Comparison of ENCODE assay signal across 8 cellular contexts in genomic region chr9:126722922-126723806, GRCh38.
A peak's percentile ranks its signal among the peaks of the same experiment; 100 is the strongest.
DNase-seq lines count a peak whose midpoint lies in the region; ATAC-seq and TF ChIP-seq lines count a peak whose summit lies in the region.

No MANE protein-coding gene starts in this region.

- H3K4me1 Mint-ChIP-seq in activated CD4-positive, alpha-beta T cell treated with anti-CD3 and anti-CD28 coated beads for 36 hours, result peaks cover 43% of the 10 kb centered on the region
- peaks cover 41% of the 10 kb centered on the region for H3K4me1 Mint-ChIP-seq in stimulated activated effector memory CD8-positive, alpha-beta T cell treated with anti-CD3 and anti-CD28 coated beads, Interleukin-12 subunit alpha, Interleukin-12 subunit beta, amount 100 ng/mL, for 72 hours

- H3K36me3 Mint-ChIP-seq in activated CD4-positive, alpha-beta T cell treated with anti-CD3 and anti-CD28 coated beads for 36 hours (ENCODE audit: low read depth), result no peaks in the 10 kb centered on the region
- peaks cover 6% of the 10 kb centered on the region for H3K36me3 Mint-ChIP-seq in stimulated activated effector memory CD8-positive, alpha-beta T cell treated with anti-CD3 and anti-CD28 coated beads, Interleukin-12 subunit alpha, Interleukin-12 subunit beta, amount 100 ng/mL, for 72 hours

- peaks cover 3 to 5% of the 10 kb centered on the region in 2 donors for H3K4me1 ChIP-seq in mucosa of rectum (ENCODE audit: control insufficient read depth in 2 of 2, insufficient read depth in 2 of 2, low read length in 2 of 2)

- peak overlapping the region; percentile 77 for H3K4me3 Mint-ChIP-seq in activated CD4-positive, alpha-beta T cell treated with anti-CD3 and anti-CD28 coated beads for 36 hours
- H3K4me3 Mint-ChIP-seq in stimulated activated effector memory CD8-positive, alpha-beta T cell treated with anti-CD3 and anti-CD28 coated beads, Interleukin-12 subunit alpha, Interleukin-12 subunit beta, amount 100 ng/mL, for 72 hours, result peak overlapping the region; percentile 75

- peak; percentile 74 for ATAC-seq in activated CD4-positive, alpha-beta T cell treated with anti-CD3 and anti-CD28 coated beads for 36 hours
- peak; percentile 81 for ATAC-seq in stimulated activated effector memory CD8-positive, alpha-beta T cell treated with anti-CD3 and anti-CD28 coated beads, Interleukin-12 subunit alpha, Interleukin-12 subunit beta, amount 100 ng/mL, for 72 hours
- ATAC-seq in HG03469 (IDR thresholded peaks at IDR 0.05; ENCODE audit: unreplicated experiment), result no peak

- H3K9me3 ChIP-seq in AG04450 (ENCODE audit: control insufficient read depth, insufficient read depth, low read length) (no peaks in the 10 kb centered on the region; the same call in 1 of the 2 replicates), mucosa of rectum (ENCODE audit: control insufficient read depth in 2 of 2, low read length in 2 of 2) (no peaks in the 10 kb centered on the region)

- intact Hi-C loops in activated CD4-positive, alpha-beta T cell treated with anti-CD3 and anti-CD28 coated beads for 36 hours (cut with DNase I, micrococcal nuclease), result loop anchor here in 1 of 2 experiments (1.0 to 10.0 kb wide), 8 partner anchors 82 to 1858 kb away; partner anchors contain the start of genes ARPC5L, PBX3, RALGPS1 and RPL35

- H3K27ac ChIP-seq in AG04450 (ENCODE audit: low read depth, low read length), result no peak overlapping the region
- H3K27ac ChIP-seq in coronary artery, result peak overlapping the region in 1 of 2 donors; percentile 58
- H3K27ac ChIP-seq in mucosa of rectum (ENCODE audit: low read depth in 2 of 2, low read length in 2 of 2), result peak overlapping the region; percentile 66 to 75

- H3K27ac Mint-ChIP-seq in activated CD4-positive, alpha-beta T cell treated with anti-CD3 and anti-CD28 coated beads for 36 hours, result peak overlapping the region; percentile 89
- peak overlapping the region; percentile 93 for H3K27ac Mint-ChIP-seq in stimulated activated effector memory CD8-positive, alpha-beta T cell treated with anti-CD3 and anti-CD28 coated beads, Interleukin-12 subunit alpha, Interleukin-12 subunit beta, amount 100 ng/mL, for 72 hours

- no peaks in the 10 kb centered on the region for H3K27me3 Mint-ChIP-seq in activated CD4-positive, alpha-beta T cell treated with anti-CD3 and anti-CD28 coated beads for 36 hours

- no peaks in the 10 kb centered on the region for H3K36me3 ChIP-seq in mucosa of rectum (ENCODE audit: control insufficient read depth in 2 of 2, insufficient read depth in 2 of 2, low read length in 2 of 2)

- POLR2A ChIA-PET in AG04450 (lab: Yijun Ruan, JAX), result no interaction called here
- POLR2A ChIA-PET in activated CD4-positive, alpha-beta T cell treated with anti-CD3 and anti-CD28 coated beads for 36 hours (lab: Charles Lee), result no interaction called here

- DNase-seq in AG04450 (ENCODE audit: low read depth, low spot score), result no peak
- DNase-seq in KBM-7, result peak; percentile 71
- DNase-seq in activated CD4-positive, alpha-beta T cell treated with anti-CD3 and anti-CD28 coated beads for 36 hours, result peak; percentile 86
- DNase-seq in coronary artery (ENCODE audit: low spot score), result no peak
- peak; percentile 40 to 79 for DNase-seq in stimulated activated effector memory CD8-positive, alpha-beta T cell treated with anti-CD3 and anti-CD28 coated beads, Interleukin-12 subunit alpha, Interleukin-12 subunit beta, amount 100 ng/mL, for 72 hours (ENCODE audit: low spot score in 2 of 2)

- no peaks in the 10 kb centered on the region for H3K9me3 Mint-ChIP-seq in activated CD4-positive, alpha-beta T cell treated with anti-CD3 and anti-CD28 coated beads for 36 hours (ENCODE audit: low read depth)
- H3K9me3 Mint-ChIP-seq in stimulated activated effector memory CD8-positive, alpha-beta T cell treated with anti-CD3 and anti-CD28 coated beads, Interleukin-12 subunit alpha, Interleukin-12 subunit beta, amount 100 ng/mL, for 72 hours, result no peaks in the 10 kb centered on the region

- CTCF ChIA-PET in AG04450 (lab: Charles Lee), result interaction anchor here (0.6 kb wide), 1 partner anchor 26 kb away, joined by 3 read pairs; no protein-coding TSS in a partner anchor
- CTCF ChIA-PET in activated CD4-positive, alpha-beta T cell treated with anti-CD3 and anti-CD28 coated beads for 36 hours (lab: Charles Lee), result interaction anchor here (1.0 to 3.4 kb wide), 3 partner anchors 16 to 56 kb away, joined by 3 to 11 read pairs (median 10); no protein-coding TSS in a partner anchor

- H3K9ac ChIP-seq in mucosa of rectum (ENCODE audit: low read depth in 1 of 2, low read length in 2 of 2), result no peak overlapping the region

- peak; percentile 59 for TF ChIP-seq POLR2A in GM19099 (IDR thresholded peaks at IDR 0.05; ENCODE audit: extremely low read depth, insufficient read length, low read depth)

- TF ChIP-seq CTCF in AG04450 (IDR thresholded peaks at IDR 0.05; ENCODE audit: low read depth, low read length), result no peak
- no peak for TF ChIP-seq CTCF in coronary artery (IDR thresholded peaks at IDR 0.05)

- peaks cover 38% of the 10 kb centered on the region for H3K27me3 ChIP-seq in AG04450 (ENCODE audit: control insufficient read depth, insufficient read depth, low read length)
- H3K27me3 ChIP-seq in mucosa of rectum (ENCODE audit: control insufficient read depth in 2 of 2, insufficient read depth in 2 of 2, low read length in 2 of 2), result peaks cover 35 to 49% of the 10 kb centered on the region in 2 donors

- H3K4me3 ChIP-seq in AG04450 (ENCODE audit: low read depth, low read length) (peak overlapping the region; percentile 42; the same call in 1 of the 2 replicates), coronary artery (peak overlapping the region; percentile 70), mucosa of rectum (ENCODE audit: low read length in 2 of 2) (peak overlapping the region; percentile 26 to 57)

- in situ Hi-C loops in KBM-7 (cut with MboI; ENCODE audit: low pct_unique_long_range_greater_than_20kb, low sequenced_read_pairs), result no loop called here

Comparison
In these comparisons a context has a peak if more than half of its experiments do, and no peak if none do; other contexts are left out.
1. DNase-seq: peak in KBM-7 (single experiment), activated CD4-positive, alpha-beta T cell treated with anti-CD3 and anti-CD28 coated beads for 36 hours (single experiment) and stimulated activated effector memory CD8-positive, alpha-beta T cell treated with anti-CD3 and anti-CD28 coated beads, Interleukin-12 subunit alpha, Interleukin-12 subunit beta, amount 100 ng/mL, for 72 hours (2 of 2); none in AG04450 (single experiment) and coronary artery (single experiment).
2. Peak in every context shown above with its lines, with median percentiles within 50 percentile points of each other: H3K4me3 ChIP-seq.